In the genomic region with DNA sequence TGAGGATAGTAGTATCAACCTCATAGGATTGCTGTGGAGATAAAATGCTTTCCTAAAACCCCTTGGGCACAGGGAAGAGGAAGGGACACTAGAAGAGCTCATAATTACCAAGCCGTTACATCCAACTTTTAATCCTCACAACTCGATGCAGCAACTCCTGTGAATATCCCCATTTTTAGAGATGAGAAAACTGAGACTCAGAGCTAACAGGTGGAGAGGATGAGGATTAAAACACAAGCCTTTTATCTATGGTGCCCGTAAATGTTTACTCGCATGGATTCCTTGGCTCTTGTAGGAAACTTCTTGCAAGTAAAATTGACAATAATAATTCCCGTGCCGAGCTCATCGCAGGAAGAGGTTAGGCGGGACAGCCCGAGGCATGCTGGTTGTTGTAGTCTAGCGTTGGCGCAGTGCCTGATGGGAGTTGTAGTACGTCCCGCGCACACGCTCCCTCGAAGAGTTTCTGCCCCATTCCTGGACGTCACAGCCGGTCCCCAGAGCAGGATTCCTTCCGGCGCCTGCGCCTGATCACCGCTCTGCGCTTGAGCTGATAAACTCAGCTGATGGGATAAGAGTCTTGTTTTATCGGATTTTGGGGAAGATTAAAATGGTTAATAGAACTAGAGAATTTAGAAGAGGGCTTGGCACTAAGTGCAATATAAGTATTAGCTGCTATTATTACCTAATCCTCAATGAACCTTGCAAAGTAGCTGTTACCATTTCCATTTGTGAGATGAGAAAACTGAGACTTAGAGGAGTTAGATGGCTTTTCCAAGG, we compare ENCODE assay signal across 8 cellular contexts. TPM values are rescaled to one million over a fixed set of nuclear protein-coding genes. Genes with fewer than 3 reads are reported as not detected.
DNase-seq lines count a peak whose midpoint lies in the region; ATAC-seq and TF ChIP-seq lines count a peak whose summit lies in the region.

No MANE protein-coding gene starts in this region.

- H3K9ac ChIP-seq in mucosa of rectum (ENCODE audit: low read depth in 1 of 2, low read length in 2 of 2) = peak overlapping the region; percentile 59 to 83

- H3K27me3 Mint-ChIP-seq in IgD-negative memory B cell = no peaks in the 10 kb centered on the region

- peak; percentile 86 for DNase-seq in DMS153 (lab: John Stamatoyannopoulos, UW)
- peak; percentile 97 for DNase-seq in OCI-M1 (lab: John Stamatoyannopoulos, UW)
- DNase-seq in activated T-cell treated with anti-CD3 and anti-CD28 coated beads for 48 hours (ENCODE audit: low read depth) = peak; percentile 84
- no peak for DNase-seq in epithelial cell of proximal tubule (ENCODE audit: low read depth)
- DNase-seq in stimulated activated CD8-positive, alpha-beta memory T cell treated with anti-CD3 and anti-CD28 coated beads, Interleukin-4, amount 100 ng/mL, for 4 hours (ENCODE audit: low read depth in 2 of 2, low spot score in 1 of 2) = peak; percentile 75 to 79

- H3K4me1 ChIP-seq in mucosa of rectum (ENCODE audit: control insufficient read depth in 2 of 2, insufficient read depth in 2 of 2, low read length in 2 of 2) = peaks cover 32 to 35% of the 10 kb centered on the region in 2 donors

- ATAC-seq in GM21576 (IDR thresholded peaks at IDR 0.05; ENCODE audit: unreplicated experiment) = peak; percentile 58

- H3K36me3 Mint-ChIP-seq in IgD-negative memory B cell = no peaks in the 10 kb centered on the region

- H3K27ac ChIP-seq in mucosa of rectum (ENCODE audit: low read depth in 2 of 2, low read length in 2 of 2) = peak overlapping the region; percentile 5 to 58

- H3K4me3 ChIP-seq in epithelial cell of proximal tubule (ENCODE audit: low read depth, low read length) (peak overlapping the region; percentile 59), mucosa of rectum (ENCODE audit: low read length in 2 of 2) (peak overlapping the region; percentile 69 to 95)

- no peaks in the 10 kb centered on the region for H3K27me3 ChIP-seq in mucosa of rectum (ENCODE audit: control insufficient read depth in 2 of 2, insufficient read depth in 2 of 2, low read length in 2 of 2)

- peak overlapping the region; percentile 87 to 94 (median 92) for H3K4me3 Mint-ChIP-seq in IgD-negative memory B cell

- H3K4me1 Mint-ChIP-seq in IgD-negative memory B cell = peaks cover 36 to 49% (median 38%) of the 10 kb centered on the region in 3 donors

- peak overlapping the region; percentile 68 to 84 (median 77) for H3K27ac Mint-ChIP-seq in IgD-negative memory B cell

- no peaks in the 10 kb centered on the region for H3K36me3 ChIP-seq in mucosa of rectum (ENCODE audit: control insufficient read depth in 2 of 2, insufficient read depth in 2 of 2, low read length in 2 of 2)

- TF ChIP-seq CTCF in epithelial cell of proximal tubule (conservative IDR thresholded peaks at IDR 0.05; ENCODE audit: low read depth, low read length) = no peak

- no peaks in the 10 kb centered on the region for H3K9me3 ChIP-seq in mucosa of rectum (ENCODE audit: control insufficient read depth in 2 of 2, low read length in 2 of 2)

- H3K9me3 Mint-ChIP-seq in IgD-negative memory B cell = no peaks in the 10 kb centered on the region

RNA-seq across cellular contexts. Expression of a gene that starts 2.8 kb away (rescaled TPM):
- 125 TPM for polyA plus RNA-seq in IgD-negative memory B cell
- 109 and 112 TPM in 2 replicates for total RNA-seq in epithelial cell of proximal tubule

RNA-seq across cellular contexts. Expression of a gene that starts 37.7 kb away (rescaled TPM):
- polyA plus RNA-seq in IgD-negative memory B cell = 18.9 TPM
- 43.2 and 46.6 TPM in 2 replicates for total RNA-seq in epithelial cell of proximal tubule
